ENCODE assay signal across 8 cellular contexts in the genomic region with DNA sequence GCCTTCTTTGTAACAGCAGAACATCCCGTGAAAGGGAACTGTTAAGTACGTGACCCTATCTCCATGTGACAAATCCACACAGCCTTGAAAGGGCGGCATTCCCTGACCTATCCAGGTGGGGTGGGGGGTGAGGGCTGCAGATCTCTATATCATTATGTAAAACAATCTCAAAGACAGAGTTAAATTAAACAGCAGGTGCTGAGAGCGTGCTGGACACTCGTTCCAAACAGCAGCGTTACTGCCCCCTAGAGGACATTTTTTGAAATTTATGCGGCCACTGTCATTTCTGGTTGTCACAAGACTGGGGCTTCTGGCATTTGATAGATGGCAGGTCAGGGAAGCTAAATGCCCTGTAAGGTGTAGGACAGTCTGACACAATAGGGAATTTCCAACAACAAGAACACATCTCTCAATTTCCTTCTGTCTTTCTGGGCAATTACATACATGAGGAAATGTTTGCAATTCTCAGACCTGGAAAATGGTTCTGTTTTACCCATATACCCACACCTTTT. TPM values are rescaled to one million over a fixed set of nuclear protein-coding genes. Genes with fewer than 3 reads are reported as not detected.
DNase-seq lines count a peak whose midpoint lies in the region; ATAC-seq and TF ChIP-seq lines count a peak whose summit lies in the region.

No MANE protein-coding gene starts in this region.

- no peaks in the 10 kb centered on the region for H3K9me3 Mint-ChIP-seq in activated T-helper 1 cell treated with anti-CD3 and anti-CD28 coated beads, Interleukin-12 subunit alpha, Interleukin-12 subunit beta, Interleukin-2, Interleukin-4 antibody, amounts not matched to agents 30 ng/mL and 10 ng/mL and 1 ng/mL, durations not matched to agents 14 hours and 24 hours and 36 hours
- H3K9me3 Mint-ChIP-seq in neural crest cell: no peaks in the 10 kb centered on the region

- no peaks in the 10 kb centered on the region for H3K36me3 ChIP-seq in uterus

- no peak for ATAC-seq in GM18861 (IDR thresholded peaks at IDR 0.05; ENCODE audit: unreplicated experiment)

- no peaks in the 10 kb centered on the region for H3K36me3 Mint-ChIP-seq in activated T-helper 1 cell treated with anti-CD3 and anti-CD28 coated beads, Interleukin-12 subunit alpha, Interleukin-12 subunit beta, Interleukin-2, Interleukin-4 antibody, amounts not matched to agents 30 ng/mL and 10 ng/mL and 1 ng/mL, durations not matched to agents 14 hours and 24 hours and 36 hours (ENCODE audit: low read depth)
- H3K36me3 Mint-ChIP-seq in neural crest cell (ENCODE audit: low read depth): no peaks in the 10 kb centered on the region

- DNase-seq in DMS153 treated with DMSO at 0.1 percent for 48 hours (lab: John Stamatoyannopoulos, UW; ENCODE audit: unreplicated experiment): peak; percentile 49
- peak; percentile 76 for DNase-seq in LoVo (ENCODE audit: low spot score)
- DNase-seq in RKO (ENCODE audit: low spot score): peak; percentile 78
- peak; percentile 65 for DNase-seq in activated T-helper 1 cell treated with anti-CD3 and anti-CD28 coated beads, Interleukin-12 subunit alpha, Interleukin-12 subunit beta, Interleukin-2, Interleukin-4 antibody, amounts not matched to agents 30 ng/mL and 10 ng/mL and 1 ng/mL, durations not matched to agents 14 hours and 24 hours and 36 hours (ENCODE audit: low spot score)
- DNase-seq in fibroblast of peridontal ligament (ENCODE audit: extremely low read depth): peak; percentile 79
- peak; percentile 84 for DNase-seq in neural crest cell (ENCODE audit: low read depth, low spot score)
- DNase-seq in uterus: peak; percentile 58 to 72

- no peak overlapping the region for H3K27ac ChIP-seq in uterus

- no peak overlapping the region for H3K27ac Mint-ChIP-seq in activated T-helper 1 cell treated with anti-CD3 and anti-CD28 coated beads, Interleukin-12 subunit alpha, Interleukin-12 subunit beta, Interleukin-2, Interleukin-4 antibody, amounts not matched to agents 30 ng/mL and 10 ng/mL and 1 ng/mL, durations not matched to agents 14 hours and 24 hours and 36 hours
- no peak overlapping the region for H3K27ac Mint-ChIP-seq in neural crest cell (ENCODE audit: unreplicated experiment)

- no peaks in the 10 kb centered on the region for H3K9me3 ChIP-seq in uterus

- intact Hi-C loops in activated T-helper 1 cell treated with anti-CD3 and anti-CD28 coated beads, Interleukin-12 subunit alpha, Interleukin-12 subunit beta, Interleukin-2, Interleukin-4 antibody, amounts not matched to agents 30 ng/mL and 10 ng/mL and 1 ng/mL, durations not matched to agents 14 hours and 24 hours and 36 hours (cut with micrococcal nuclease): loop anchor here (1.0 kb wide), 3 partner anchors 14 to 145 kb away; partner anchors contain the start of genes GRN and TMUB2
- intact Hi-C loops in uterus (cut with DNase I; ENCODE audit: low total_unique reads): loop anchor here (5.0 kb wide), 1 partner anchor 119 kb away; no protein-coding TSS in a partner anchor

- peaks cover 0 to 1% of the 10 kb centered on the region in 2 donors for H3K4me1 ChIP-seq in uterus

- TF ChIP-seq POLR2A in uterus (IDR thresholded peaks at IDR 0.05): no peak

- TF ChIP-seq CTCF in neural crest cell (conservative IDR thresholded peaks at IDR 0.05): peak; percentile 88
- TF ChIP-seq CTCF in uterus (IDR thresholded peaks at IDR 0.05): peak; percentile 75 to 82 (median 78)

- H3K27me3 Mint-ChIP-seq in activated T-helper 1 cell treated with anti-CD3 and anti-CD28 coated beads, Interleukin-12 subunit alpha, Interleukin-12 subunit beta, Interleukin-2, Interleukin-4 antibody, amounts not matched to agents 30 ng/mL and 10 ng/mL and 1 ng/mL, durations not matched to agents 14 hours and 24 hours and 36 hours (ENCODE audit: insufficient read depth): no peaks in the 10 kb centered on the region
- peaks cover 34% of the 10 kb centered on the region for H3K27me3 Mint-ChIP-seq in neural crest cell (ENCODE audit: low read depth)

- H3K4me3 ChIP-seq in uterus: no peak overlapping the region

- peaks cover 12% of the 10 kb centered on the region for H3K4me1 Mint-ChIP-seq in activated T-helper 1 cell treated with anti-CD3 and anti-CD28 coated beads, Interleukin-12 subunit alpha, Interleukin-12 subunit beta, Interleukin-2, Interleukin-4 antibody, amounts not matched to agents 30 ng/mL and 10 ng/mL and 1 ng/mL, durations not matched to agents 14 hours and 24 hours and 36 hours (ENCODE audit: low read depth)
- peaks cover 14% of the 10 kb centered on the region for H3K4me1 Mint-ChIP-seq in neural crest cell

- H3K27me3 ChIP-seq in uterus: no peaks in the 10 kb centered on the region

- H3K4me3 Mint-ChIP-seq in activated T-helper 1 cell treated with anti-CD3 and anti-CD28 coated beads, Interleukin-12 subunit alpha, Interleukin-12 subunit beta, Interleukin-2, Interleukin-4 antibody, amounts not matched to agents 30 ng/mL and 10 ng/mL and 1 ng/mL, durations not matched to agents 14 hours and 24 hours and 36 hours: no peak overlapping the region
- peak overlapping the region; percentile 29 for H3K4me3 Mint-ChIP-seq in neural crest cell

RNA-seq across cellular contexts. Expression of gene SLC25A39, which starts 6.7 kb away (rescaled TPM):
- total RNA-seq in activated T-helper 1 cell treated with anti-CD3 and anti-CD28 coated beads, Interleukin-12 subunit alpha, Interleukin-12 subunit beta, Interleukin-2, Interleukin-4 antibody, amounts not matched to agents 30 ng/mL and 10 ng/mL and 1 ng/mL, durations not matched to agents 14 hours and 24 hours and 36 hours: 169 and 180 TPM in 2 replicates
- total RNA-seq in neural crest cell: 114 and 122 TPM in 2 replicates
- total RNA-seq in uterus: 10 to 100 TPM; 41.9 to 77.6 (median 50.7) TPM

RNA-seq across cellular contexts. Expression of gene GRN, which starts 13.8 kb away (rescaled TPM):
- 32.7 and 42.9 TPM in 2 replicates for total RNA-seq in activated T-helper 1 cell treated with anti-CD3 and anti-CD28 coated beads, Interleukin-12 subunit alpha, Interleukin-12 subunit beta, Interleukin-2, Interleukin-4 antibody, amounts not matched to agents 30 ng/mL and 10 ng/mL and 1 ng/mL, durations not matched to agents 14 hours and 24 hours and 36 hours
- total RNA-seq in neural crest cell (59.7 and 70.0 TPM in 2 replicates), uterus (100 to 1,000 TPM; 101 to 178 (median 120) TPM)

RNA-seq across cellular contexts. Expression of gene RUNDC3A, which starts 22.9 kb away (rescaled TPM):
- 0.13 and 0.22 TPM in 2 replicates for total RNA-seq in activated T-helper 1 cell treated with anti-CD3 and anti-CD28 coated beads, Interleukin-12 subunit alpha, Interleukin-12 subunit beta, Interleukin-2, Interleukin-4 antibody, amounts not matched to agents 30 ng/mL and 10 ng/mL and 1 ng/mL, durations not matched to agents 14 hours and 24 hours and 36 hours
- 8.7 and 12.9 TPM in 2 replicates for total RNA-seq in neural crest cell
- total RNA-seq in uterus: under 1 TPM in 1 of 4 donors, not detected in 3; 0.69 TPM

RNA-seq across cellular contexts. Expression of gene FAM171A2, which starts 32.3 kb away (rescaled TPM):
- total RNA-seq in activated T-helper 1 cell treated with anti-CD3 and anti-CD28 coated beads, Interleukin-12 subunit alpha, Interleukin-12 subunit beta, Interleukin-2, Interleukin-4 antibody, amounts not matched to agents 30 ng/mL and 10 ng/mL and 1 ng/mL, durations not matched to agents 14 hours and 24 hours and 36 hours: 0.10 and 0.29 TPM in 2 replicates
- 50.6 and 51.9 TPM in 2 replicates for total RNA-seq in neural crest cell
- 10 to 100 TPM in 3 of 4 donors, under 1 TPM in 1; 0.77 to 32.1 (median 14.2) TPM for total RNA-seq in uterus

RNA-seq across cellular contexts. Expression of gene ITGA2B, which starts 58.1 kb away (rescaled TPM):
- 0.44 and 0.71 TPM in 2 replicates for total RNA-seq in activated T-helper 1 cell treated with anti-CD3 and anti-CD28 coated beads, Interleukin-12 subunit alpha, Interleukin-12 subunit beta, Interleukin-2, Interleukin-4 antibody, amounts not matched to agents 30 ng/mL and 10 ng/mL and 1 ng/mL, durations not matched to agents 14 hours and 24 hours and 36 hours
- total RNA-seq in neural crest cell: 7.3 and 8.1 TPM in 2 replicates
- total RNA-seq in uterus: 1 to 10 TPM in 2 of 4 donors, not detected in 2; 7.4 to 7.7 TPM
